Comparison of ENCODE assay signal across 25 cellular contexts in the genomic region with DNA sequence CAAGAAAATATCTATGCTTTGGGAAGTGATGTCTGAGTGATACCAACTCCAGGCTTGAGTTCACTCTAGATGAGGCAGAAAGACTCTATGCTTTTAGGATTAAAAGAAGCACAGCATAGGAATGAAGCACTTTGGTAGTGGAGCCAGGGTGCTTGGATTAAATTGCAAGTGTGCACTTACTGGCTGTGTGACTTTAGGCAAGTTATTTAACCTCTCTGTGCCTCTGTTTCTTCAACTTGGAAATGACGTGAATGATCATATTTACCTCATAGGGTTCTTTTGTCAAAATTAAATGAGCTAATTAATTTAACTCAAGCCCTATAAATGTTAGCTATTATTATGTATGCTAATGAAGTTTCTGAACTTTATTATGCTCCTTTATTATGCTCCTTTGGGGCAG.
"Had no signal": no experiment of that assay in that cellular context is flagged by ENCODE, and none has a peak within 500 bp of the region (broad histone marks: within the 10 kb centered on the region; RNA-seq: fewer than 3 reads in every experiment).

No MANE protein-coding gene starts in this region.

- DNase-seq: colonic mucosa; cortex of kidney; dermis blood vessel endothelial cell; dorsolateral prefrontal cortex; effector CD4-positive, alpha-beta T cell; effector CD8-positive, alpha-beta T cell; effector memory CD4-positive, alpha-beta T cell; effector memory CD8-positive, alpha-beta T cell; endodermal cell; erythroblast; esophagus squamous epithelium; foreskin fibroblast; foreskin keratinocyte; foreskin melanocyte; gastrocnemius medialis; glutamatergic neuron; head of caudate nucleus; heart left ventricle; heart right ventricle had no signal

- FAIRE-seq: endothelial cell of umbilical vein had no signal

- H3K9me3 ChIP-seq: colonic mucosa, esophagus muscularis mucosa, esophagus squamous epithelium, gastrocnemius medialis, gastroesophageal sphincter, heart left ventricle, heart right ventricle had no signal

- ATAC-seq: effector memory CD8-positive, alpha-beta T cell; esophagus mucosa; foreskin keratinocyte; gastrocnemius medialis; gastroesophageal sphincter; heart left ventricle; heart right ventricle had no signal

- H3K27me3 ChIP-seq: colonic mucosa, dorsolateral prefrontal cortex, esophagus muscularis mucosa, esophagus squamous epithelium, foreskin keratinocyte, gastrocnemius medialis, gastroesophageal sphincter, heart left ventricle, heart right ventricle had no signal

- H3K4me3 ChIP-seq: colonic mucosa, coronary artery, dorsolateral prefrontal cortex, esophagus muscularis mucosa, esophagus squamous epithelium, gastrocnemius medialis, gastroesophageal sphincter, heart left ventricle, heart right ventricle had no signal

- H3K36me3 ChIP-seq: colonic mucosa, esophagus muscularis mucosa, esophagus squamous epithelium, gastrocnemius medialis, gastroesophageal sphincter, heart left ventricle, heart right ventricle had no signal

- H3K27ac ChIP-seq: colonic mucosa, coronary artery, dorsolateral prefrontal cortex, epithelial cell of prostate, esophagus muscularis mucosa, esophagus squamous epithelium, foreskin keratinocyte, gastrocnemius medialis, gastroesophageal sphincter, heart left ventricle, heart right ventricle had no signal

- H3K4me1 ChIP-seq: colonic mucosa, esophagus muscularis mucosa, esophagus squamous epithelium, foreskin keratinocyte, gastroesophageal sphincter had no signal
